In genomic region chr16:12231666-12232065, GRCh38 we compare ENCODE assay signal across 20 cellular contexts.
A peak's percentile ranks its signal among the peaks of the same experiment; 100 is the strongest.
DNase-seq lines count a peak whose midpoint lies in the region; ATAC-seq and TF ChIP-seq lines count a peak whose summit lies in the region.
"Had no signal": no experiment of that assay in that cellular context is flagged by ENCODE, and none has a peak within 500 bp of the region (broad histone marks: within the 10 kb centered on the region; RNA-seq: fewer than 3 reads in every experiment).

No MANE protein-coding gene starts in this region.

- intact Hi-C loops in mammary epithelial cell (cut with micrococcal nuclease) = no loop called here
- intact Hi-C loops in breast epithelium (cut with DNase I; ENCODE audit: low total_unique reads) = no loop called here

- CTCF ChIA-PET in mammary epithelial cell (lab: Charles Lee; ENCODE audit: low non-redundant PET) = interaction anchor here (0.6 kb wide), 1 partner anchor 107 kb away, joined by 3 read pairs; no protein-coding TSS in a partner anchor

- H4K20me1 ChIP-seq in mammary epithelial cell (ENCODE audit: insufficient read depth, low read length) (no peaks in the 10 kb centered on the region), Karpas-422 (ENCODE audit: insufficient read depth, low read depth, low read length) (peaks cover 12% of the 10 kb centered on the region; the same call in 1 of the 2 replicates)

- H3K27me3 ChIP-seq in mammary epithelial cell (ENCODE audit: insufficient read depth, low read length) = no peaks in the 10 kb centered on the region
- H3K27me3 ChIP-seq in breast epithelium = no peaks in the 10 kb centered on the region
- no peaks in the 10 kb centered on the region for H3K27me3 ChIP-seq in Karpas-422 (ENCODE audit: low read length)
- no peaks in the 10 kb centered on the region for H3K27me3 ChIP-seq in WERI-Rb-1 (ENCODE audit: insufficient read depth, low read depth, severe bottlenecking)
- H3K27me3 ChIP-seq: left lung, pancreas, transverse colon had no signal

- no peak overlapping the region for H3K27ac Mint-ChIP-seq in stimulated activated memory B cell treated with anti-CD40 and anti-IgM and Interleukin-4, amounts not matched to agents 10 μg/mL and 1 μg/mL and 100 μg/mL, for 72 hours
- H3K27ac Mint-ChIP-seq: activated T-helper 1 cell treated with anti-CD3 and anti-CD28 coated beads, Interleukin-12 subunit alpha, Interleukin-12 subunit beta, Interleukin-2, Interleukin-4 antibody, amounts not matched to agents 30 ng/mL and 10 ng/mL and 1 ng/mL, durations not matched to agents 14 hours and 24 hours and 36 hours; dendritic cell treated with granulocyte-macrophage colony-stimulating factor and Interleukin-4, amounts not matched to agents 40 ng/mL and 50 ng/mL, for 4 days had no signal

- peak; percentile 22 for ATAC-seq in SK-N-SH treated with all-trans-retinoic acid at 6 μM for 48 hours
- ATAC-seq in stimulated activated memory B cell treated with anti-CD40 and anti-IgM and Interleukin-4, amounts not matched to agents 10 μg/mL and 1 μg/mL and 100 μg/mL, for 72 hours = no peak
- ATAC-seq: esophagus mucosa, left lung, pancreas had no signal

- H3K79me2 ChIP-seq in mammary epithelial cell (ENCODE audit: insufficient read depth, low read length) = no peaks in the 10 kb centered on the region
- no peaks in the 10 kb centered on the region for H3K79me2 ChIP-seq in Karpas-422 (ENCODE audit: low read length)

- H3K9me3 Mint-ChIP-seq in stimulated activated memory B cell treated with anti-CD40 and anti-IgM and Interleukin-4, amounts not matched to agents 10 μg/mL and 1 μg/mL and 100 μg/mL, for 72 hours = no peaks in the 10 kb centered on the region
- H3K9me3 Mint-ChIP-seq: activated T-helper 1 cell treated with anti-CD3 and anti-CD28 coated beads, Interleukin-12 subunit alpha, Interleukin-12 subunit beta, Interleukin-2, Interleukin-4 antibody, amounts not matched to agents 30 ng/mL and 10 ng/mL and 1 ng/mL, durations not matched to agents 14 hours and 24 hours and 36 hours; dendritic cell treated with granulocyte-macrophage colony-stimulating factor and Interleukin-4, amounts not matched to agents 40 ng/mL and 50 ng/mL, for 4 days had no signal

- H3K4me2 ChIP-seq in mammary epithelial cell (ENCODE audit: insufficient read depth, low read depth, low read length) (no peak overlapping the region), Karpas-422 (ENCODE audit: low read depth, low read length, poor library complexity, severe bottlenecking) (no peak overlapping the region)

- dilution Hi-C loops in mammary epithelial cell (cut with HindIII; ENCODE audit: low sequenced_read_pairs) = no loop called here

- no peaks in the 10 kb centered on the region for H3K36me3 ChIP-seq in mammary epithelial cell (ENCODE audit: insufficient read depth, low read length)
- H3K36me3 ChIP-seq in breast epithelium = no peaks in the 10 kb centered on the region
- no peaks in the 10 kb centered on the region for H3K36me3 ChIP-seq in Karpas-422 (ENCODE audit: insufficient read depth, low read length)
- no peaks in the 10 kb centered on the region for H3K36me3 ChIP-seq in WERI-Rb-1
- H3K36me3 ChIP-seq: left lung, pancreas, transverse colon had no signal

- BruUV-seq in mammary epithelial cell (replicated peaks; lab: Mats Ljungman, UMichigan) = no TSS peak

- TF ChIP-seq CTCF in mammary epithelial cell (conservative IDR thresholded peaks at IDR 0.05 in 1 of 2, IDR thresholded peaks at IDR 0.05 in 1 of 2; ENCODE audit: extremely low read depth in 1 of 2, insufficient read depth in 1 of 2, low read depth in 1 of 2, low read length in 2 of 2) (no peak), breast epithelium (IDR thresholded peaks at IDR 0.05) (no peak), fibroblast of mammary gland (conservative IDR thresholded peaks at IDR 0.05; ENCODE audit: control insufficient read depth, insufficient read depth, low read depth, low read length) (no peak), WERI-Rb-1 (IDR thresholded peaks at IDR 0.05; ENCODE audit: low read depth, low read length) (no peak)

- H3K4me1 ChIP-seq in mammary epithelial cell (ENCODE audit: insufficient read depth, low read length) = no peaks in the 10 kb centered on the region
- no peaks in the 10 kb centered on the region for H3K4me1 ChIP-seq in breast epithelium
- peaks cover 11% of the 10 kb centered on the region for H3K4me1 ChIP-seq in Karpas-422 (ENCODE audit: low read length)
- H3K4me1 ChIP-seq: left lung, pancreas had no signal

- 31% methylated on average over 2 of the region's 2 CpGs for WGBS in mammary epithelial cell (ENCODE audit: low coverage, missing lambda C conversion rate)

- H3K27ac ChIP-seq in mammary epithelial cell (ENCODE audit: insufficient read depth, low read depth, low read length) (no peak overlapping the region), breast epithelium (no peak overlapping the region), Karpas-422 (ENCODE audit: low read length) (no peak overlapping the region), WERI-Rb-1 (no peak overlapping the region)
- H3K27ac ChIP-seq: left lung, pancreas, transverse colon had no signal

- no peak overlapping the region for H3K4me3 Mint-ChIP-seq in stimulated activated memory B cell treated with anti-CD40 and anti-IgM and Interleukin-4, amounts not matched to agents 10 μg/mL and 1 μg/mL and 100 μg/mL, for 72 hours
- H3K4me3 Mint-ChIP-seq: activated T-helper 1 cell treated with anti-CD3 and anti-CD28 coated beads, Interleukin-12 subunit alpha, Interleukin-12 subunit beta, Interleukin-2, Interleukin-4 antibody, amounts not matched to agents 30 ng/mL and 10 ng/mL and 1 ng/mL, durations not matched to agents 14 hours and 24 hours and 36 hours; dendritic cell treated with granulocyte-macrophage colony-stimulating factor and Interleukin-4, amounts not matched to agents 40 ng/mL and 50 ng/mL, for 4 days had no signal

- no peak overlapping the region for H2AFZ ChIP-seq in mammary epithelial cell (ENCODE audit: low read depth, low read length)
- no peak overlapping the region for H2AFZ ChIP-seq in Karpas-422 (ENCODE audit: low read length)

- peak; percentile 37 for DNase-seq in mammary epithelial cell
- DNase-seq in breast epithelium (ENCODE audit: low spot score in 2 of 2) = no peak
- peak; percentile 79 for DNase-seq in fibroblast of mammary gland (ENCODE audit: low read depth)
- no peak for DNase-seq in Karpas-422
- no peak for DNase-seq in WERI-Rb-1
- no peak for DNase-seq in OCI-M2 (lab: John Stamatoyannopoulos, UW; ENCODE audit: unreplicated experiment)
- DNase-seq: amygdala; left lung; NCI-H1694 treated with DMSO at 0.1 percent for 48 hours; NCI-H524; pancreas; stimulated activated CD4-positive, alpha-beta T cell treated with anti-CD3 and anti-CD28 coated beads, Interleukin-4, amount 100 ng/mL, for 4 hours; SW 1271; transverse colon had no signal

- H3K9ac ChIP-seq in mammary epithelial cell (ENCODE audit: insufficient read depth, low read length) = no peak overlapping the region
- H3K9ac ChIP-seq in Karpas-422 (ENCODE audit: low read length) = no peak overlapping the region

- H3K27me3 Mint-ChIP-seq in stimulated activated memory B cell treated with anti-CD40 and anti-IgM and Interleukin-4, amounts not matched to agents 10 μg/mL and 1 μg/mL and 100 μg/mL, for 72 hours = no peaks in the 10 kb centered on the region
- H3K27me3 Mint-ChIP-seq: dendritic cell treated with granulocyte-macrophage colony-stimulating factor and Interleukin-4, amounts not matched to agents 40 ng/mL and 50 ng/mL, for 4 days had no signal

- in situ Hi-C loops in mammary epithelial cell (cut with MboI; ENCODE audit: low sequenced_read_pairs in 2 of 2) = no loop called here

- peaks cover 53% of the 10 kb centered on the region for H3K4me1 Mint-ChIP-seq in stimulated activated memory B cell treated with anti-CD40 and anti-IgM and Interleukin-4, amounts not matched to agents 10 μg/mL and 1 μg/mL and 100 μg/mL, for 72 hours

- no peak for TF ChIP-seq POLR2A in breast epithelium (IDR thresholded peaks at IDR 0.05)

- H3K9me2 ChIP-seq in Karpas-422 (replicated peaks; ENCODE audit: insufficient read depth, low read length) = no peaks in the 10 kb centered on the region

- no peak overlapping the region for H3K4me3 ChIP-seq in mammary epithelial cell (replicated peaks in 1 of 3; ENCODE audit: insufficient read depth in 1 of 3, low read depth in 2 of 3, low read length in 3 of 3)
- no peak overlapping the region for H3K4me3 ChIP-seq in breast epithelium
- no peak overlapping the region for H3K4me3 ChIP-seq in fibroblast of mammary gland (ENCODE audit: control insufficient read depth, low read depth, low read length)
- no peak overlapping the region for H3K4me3 ChIP-seq in Karpas-422 (ENCODE audit: low read length)
- H3K4me3 ChIP-seq in WERI-Rb-1 (ENCODE audit: low read depth, low read length) = no peak overlapping the region
- H3K4me3 ChIP-seq: left lung, pancreas, skin epidermis, transverse colon had no signal

- H3K36me3 Mint-ChIP-seq in stimulated activated memory B cell treated with anti-CD40 and anti-IgM and Interleukin-4, amounts not matched to agents 10 μg/mL and 1 μg/mL and 100 μg/mL, for 72 hours = peaks cover 61% of the 10 kb centered on the region

- H3K9me3 ChIP-seq in mammary epithelial cell (replicated peaks; ENCODE audit: insufficient read depth, low read length) = no peaks in the 10 kb centered on the region
- H3K9me3 ChIP-seq in breast epithelium = no peaks in the 10 kb centered on the region
- H3K9me3 ChIP-seq in Karpas-422 (ENCODE audit: low read length) = no peaks in the 10 kb centered on the region
- H3K9me3 ChIP-seq in WERI-Rb-1 (ENCODE audit: severe bottlenecking) = no peaks in the 10 kb centered on the region
- H3K9me3 ChIP-seq: left lung, pancreas, transverse colon had no signal

TF ChIP-seq in SK-N-SH treated with all-trans-retinoic acid at 6 μM for 48 hours, 23 proteins besides CTCF, POLR2A, EP300 and RAD21 (continues in another document):
- TF ChIP-seq ZNF70 (CRISPR knock-in tag; IDR thresholded peaks at IDR 0.05) = no peak
- TF ChIP-seq ARNTL (CRISPR knock-in tag; IDR thresholded peaks at IDR 0.05; ENCODE audit: borderline replicate concordance, low read depth) = no peak
- no peak for TF ChIP-seq CSRNP3 (CRISPR knock-in tag; IDR thresholded peaks at IDR 0.05)
- no peak for TF ChIP-seq ESRRG (CRISPR knock-in tag; IDR thresholded peaks at IDR 0.05)

Comparison
In these comparisons a context has a peak if more than half of its experiments do, and no peak if none do; other contexts are left out.
1. DNase-seq: peak in mammary epithelial cell (single experiment) and fibroblast of mammary gland (single experiment); none in breast epithelium (0 of 2), Karpas-422 (single experiment), WERI-Rb-1 (single experiment) and OCI-M2 (single experiment).